In genomic region chr4:8202526-8203375, GRCh38 we compare ENCODE assay signal across 20 cellular contexts.
A peak's percentile ranks its signal among the peaks of the same experiment; 100 is the strongest.
DNase-seq lines count a peak whose midpoint lies in the region; ATAC-seq and TF ChIP-seq lines count a peak whose summit lies in the region.
"Had no signal": no experiment of that assay in that cellular context is flagged by ENCODE, and none has a peak within 500 bp of the region (broad histone marks: within the 10 kb centered on the region; RNA-seq: fewer than 3 reads in every experiment).

No MANE protein-coding gene starts in this region.

- H3K4me3 ChIP-seq in BLaER1: peak overlapping the region; percentile 73
- H3K4me3 ChIP-seq: psoas muscle had no signal

- TF ChIP-seq CTCF in GM13976 (IDR thresholded peaks at IDR 0.05; ENCODE audit: borderline replicate concordance, control extremely low read depth, extremely low read depth, insufficient read depth, missing control alignments): no peak
- no peak for TF ChIP-seq CTCF in VCaP (conservative IDR thresholded peaks at IDR 0.05)

- H3K4me1 Mint-ChIP-seq in memory B cell: peaks cover 53% of the 10 kb centered on the region

- no peaks in the 10 kb centered on the region for H3K27me3 Mint-ChIP-seq in memory B cell
- H3K27me3 Mint-ChIP-seq: activated naive CD4-positive, alpha-beta T cell treated with anti-CD3 and anti-CD28 coated beads, Interleukin-2, amount 50 U/mL, for 24 hours; activated T-cell treated with anti-CD3 and anti-CD28 coated beads, Interleukin-2, amount 50 U/mL, for 24 hours; brain had no signal

- in situ Hi-C loops in GM13976 (cut with MboI; ENCODE audit: low sequenced_read_pairs, unreplicated experiment): no loop called here

- H3K27ac Mint-ChIP-seq in memory B cell: peak overlapping the region; percentile 93
- H3K27ac Mint-ChIP-seq: activated naive CD4-positive, alpha-beta T cell treated with anti-CD3 and anti-CD28 coated beads, Interleukin-2, amount 50 U/mL, for 24 hours; activated T-cell treated with anti-CD3 and anti-CD28 coated beads, Interleukin-2, amount 50 U/mL, for 24 hours had no signal

- peaks cover 11% of the 10 kb centered on the region; the same call in 1 of the 2 replicates for H3K36me3 ChIP-seq in BLaER1

- no peaks in the 10 kb centered on the region for H3K9me3 Mint-ChIP-seq in memory B cell
- H3K9me3 Mint-ChIP-seq: activated naive CD4-positive, alpha-beta T cell treated with anti-CD3 and anti-CD28 coated beads, Interleukin-2, amount 50 U/mL, for 24 hours; activated T-cell treated with anti-CD3 and anti-CD28 coated beads, Interleukin-2, amount 50 U/mL, for 24 hours; immature natural killer cell; nephron progenitor cell had no signal

- peak overlapping the region; percentile 99 for H3K4me3 Mint-ChIP-seq in memory B cell
- H3K4me3 Mint-ChIP-seq: activated T-cell treated with anti-CD3 and anti-CD28 coated beads, Interleukin-2, amount 50 U/mL, for 24 hours; brain; nephron progenitor cell had no signal

- peak overlapping the region; percentile 78 for H3K9ac ChIP-seq in BLaER1

- H3K27me3 ChIP-seq in BLaER1: no peaks in the 10 kb centered on the region
- H3K27me3 ChIP-seq: upper lobe of left lung had no signal

- H3K27ac ChIP-seq in BLaER1: peak overlapping the region; percentile 96
- peak overlapping the region; percentile 90; the same call in 1 of the 2 replicates for H3K27ac ChIP-seq in VCaP
- H3K27ac ChIP-seq: psoas muscle had no signal

- H3K4me1 ChIP-seq in BLaER1: peaks cover 100% of the 10 kb centered on the region
- H3K4me1 ChIP-seq: psoas muscle had no signal

- ATAC-seq in memory B cell (ENCODE audit: low read depth): no peak
- ATAC-seq in stimulated activated naive CD8-positive, alpha-beta T cell treated with anti-CD3 and anti-CD28 coated beads, Interleukin-15, Interleukin-2, amounts not matched to agents 100 U/mL and 50 U/mL, for 24 hours: no peak
- ATAC-seq: esophagus mucosa, psoas muscle had no signal

- peak overlapping the region; percentile 99 for H3K4me2 ChIP-seq in BLaER1

- peaks cover 60% of the 10 kb centered on the region for H4K20me1 ChIP-seq in BLaER1

- no peaks in the 10 kb centered on the region for H3K9me3 ChIP-seq in BLaER1
- H3K9me3 ChIP-seq: psoas muscle, upper lobe of left lung had no signal

- peak; percentile 57 for DNase-seq in GM13976 (ENCODE audit: low spot score)
- DNase-seq in memory B cell (ENCODE audit: low spot score in 2 of 2): no peak
- no peak for DNase-seq in NCI-H1694 (lab: John Stamatoyannopoulos, UW)
- DNase-seq in DMS114 treated with DMSO at 0.1 percent for 48 hours (lab: John Stamatoyannopoulos, UW; ENCODE audit: unreplicated experiment): no peak
- DNase-seq in activated effector memory CD4-positive, alpha-beta T cell treated with Interleukin-2 at 50 U/mL for 16 hours: no peak
- DNase-seq in stimulated activated naive CD8-positive, alpha-beta T cell treated with anti-CD3 and anti-CD28 coated beads, Interleukin-15, Interleukin-2, amounts not matched to agents 100 U/mL and 50 U/mL, for 24 hours: no peak
- DNase-seq: activated CD4-positive, alpha-beta T cell treated with anti-CD3 and anti-CD28 coated beads, Interleukin-2, amount 50 U/mL, for 4 hours; activated T-cell treated with anti-CD3 and anti-CD28 coated beads, Interleukin-2, amount 50 U/mL, for 24 hours; immature natural killer cell; KG1; NCI-H1105; NCI-H82; nephron progenitor cell; psoas muscle had no signal

- H3K36me3 Mint-ChIP-seq in memory B cell: peaks cover 6% of the 10 kb centered on the region
- H3K36me3 Mint-ChIP-seq: activated naive CD4-positive, alpha-beta T cell treated with anti-CD3 and anti-CD28 coated beads, Interleukin-2, amount 50 U/mL, for 24 hours; brain had no signal
